ENCODE assay signal across 1 cellular context in the genomic region with DNA sequence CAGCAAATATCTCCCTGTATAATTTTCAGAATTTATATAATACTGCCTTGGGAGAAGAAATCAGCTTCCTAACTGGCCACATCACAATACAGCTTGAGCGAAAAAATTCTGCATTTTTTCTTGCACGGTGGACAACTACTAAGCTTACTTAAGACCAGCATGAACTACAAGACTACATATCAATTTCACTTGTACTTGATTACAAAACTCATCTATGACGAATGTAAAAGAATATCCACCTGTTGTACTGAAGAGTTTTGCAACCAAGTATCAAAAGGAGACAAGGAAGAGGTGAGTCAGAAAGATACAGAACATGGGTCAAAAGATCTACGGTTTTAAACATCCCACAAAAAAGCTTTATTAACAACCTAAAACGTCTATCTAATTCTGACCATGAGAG.
TF ChIP-seq lines count a peak whose summit lies in the region.

No MANE protein-coding gene starts in this region.

TF ChIP-seq in IMR-90, 13 proteins besides CTCF, POLR2A, EP300 and RAD21 (continued from another document):
- TF ChIP-seq, protein P1, sequence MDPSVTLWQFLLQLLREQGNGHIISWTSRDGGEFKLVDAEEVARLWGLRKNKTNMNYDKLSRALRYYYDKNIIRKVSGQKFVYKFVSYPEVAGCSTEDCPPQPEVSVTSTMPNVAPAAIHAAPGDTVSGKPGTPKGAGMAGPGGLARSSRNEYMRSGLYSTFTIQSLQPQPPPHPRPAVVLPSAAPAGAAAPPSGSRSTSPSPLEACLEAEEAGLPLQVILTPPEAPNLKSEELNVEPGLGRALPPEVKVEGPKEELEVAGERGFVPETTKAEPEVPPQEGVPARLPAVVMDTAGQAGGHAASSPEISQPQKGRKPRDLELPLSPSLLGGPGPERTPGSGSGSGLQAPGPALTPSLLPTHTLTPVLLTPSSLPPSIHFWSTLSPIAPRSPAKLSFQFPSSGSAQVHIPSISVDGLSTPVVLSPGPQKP (IDR thresholded peaks at IDR 0.05; ENCODE audit: borderline replicate concordance, low read depth, low read length) = no peak
- TF ChIP-seq MAZ (IDR thresholded peaks at IDR 0.05; ENCODE audit: borderline replicate concordance, low read depth, low read length) (no peak), BHLHE40 (IDR thresholded peaks at IDR 0.05; ENCODE audit: low read depth, low read length) (no peak), MAFK (IDR thresholded peaks at IDR 0.05; ENCODE audit: low read depth, low read length) (no peak), SMC3 (IDR thresholded peaks at IDR 0.05; ENCODE audit: low read depth, low read length) (no peak)
- TF ChIP-seq, protein P2, sequence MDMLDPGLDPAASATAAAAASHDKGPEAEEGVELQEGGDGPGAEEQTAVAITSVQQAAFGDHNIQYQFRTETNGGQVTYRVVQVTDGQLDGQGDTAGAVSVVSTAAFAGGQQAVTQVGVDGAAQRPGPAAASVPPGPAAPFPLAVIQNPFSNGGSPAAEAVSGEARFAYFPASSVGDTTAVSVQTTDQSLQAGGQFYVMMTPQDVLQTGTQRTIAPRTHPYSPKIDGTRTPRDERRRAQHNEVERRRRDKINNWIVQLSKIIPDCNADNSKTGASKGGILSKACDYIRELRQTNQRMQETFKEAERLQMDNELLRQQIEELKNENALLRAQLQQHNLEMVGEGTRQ (IDR thresholded peaks at IDR 0.05; ENCODE audit: low read depth, low read length) = no peak
